Comparison of ENCODE assay signal across 22 cellular contexts in the genomic region with DNA sequence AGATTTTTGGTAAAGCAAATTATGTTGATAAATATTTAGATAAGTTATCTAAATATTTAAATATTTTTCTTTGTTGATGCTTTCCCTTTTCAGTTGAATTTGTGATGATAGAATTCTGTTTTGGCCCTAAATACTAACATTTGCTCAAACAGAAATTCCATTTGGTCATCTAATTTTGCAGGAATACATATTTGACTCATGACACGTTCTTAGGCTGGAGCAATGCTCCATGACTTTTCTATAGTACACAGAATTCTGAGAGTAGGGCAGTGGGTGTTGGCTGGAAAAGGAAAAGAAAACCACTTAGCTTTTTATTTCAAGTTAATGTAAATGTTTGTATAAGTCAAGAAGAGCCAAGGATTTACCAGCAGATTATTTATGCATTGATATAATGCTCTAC. TPM values are rescaled to one million over a fixed set of nuclear protein-coding genes. Genes with fewer than 3 reads are reported as not detected.
"Had no signal": no experiment of that assay in that cellular context is flagged by ENCODE, and none has a peak within 500 bp of the region (broad histone marks: within the 10 kb centered on the region; RNA-seq: fewer than 3 reads in every experiment).

No MANE protein-coding gene starts in this region.

- H3K4me1 ChIP-seq: colonic mucosa, tibial artery, vagina had no signal

- H3K27ac ChIP-seq: brain microvascular endothelial cell, colonic mucosa, tibial artery, vagina had no signal

- H3K4me3 ChIP-seq: colonic mucosa, lung, sigmoid colon, tibial artery, vagina had no signal

- H3K36me3 ChIP-seq: brain microvascular endothelial cell, colonic mucosa, sigmoid colon, tibial artery, vagina had no signal

- H3K27me3 ChIP-seq: brain microvascular endothelial cell, colonic mucosa, sigmoid colon, tibial artery, vagina had no signal

- DNase-seq: activated B cell treated with CpG ODN at 0.5 μM for 24 hours; activated CD4-positive, alpha-beta T cell treated with anti-CD3 and anti-CD28 coated beads for 48 hours; activated CD8-positive, alpha-beta T cell treated with anti-CD3 and anti-CD28 coated beads for 36 hours; activated naive CD4-positive, alpha-beta T cell treated with Interleukin-2 at 50 U/mL for 16 hours; activated T-cell treated with anti-CD3 and anti-CD28 coated beads, Interleukin-2, amount 50 U/mL, for 1 hour; anterior cingulate cortex; brain microvascular endothelial cell; colonic mucosa; erythroblast; foreskin melanocyte; glutamatergic neuron; hypothalamus; kidney; nephron progenitor cell; nucleus accumbens; posterior cingulate gyrus; sigmoid colon; stimulated activated naive CD4-positive, alpha-beta T cell treated with Interleukin-2 at 50 U/mL for 16 hours; T-cell; tibial artery had no signal

- H3K9me3 ChIP-seq: colonic mucosa, sigmoid colon, tibial artery, vagina had no signal

RNA-seq across cellular contexts. Expression of gene GK2, which starts 58.6 kb away (rescaled TPM):
- polyA plus RNA-seq: lung, sigmoid colon had no signal
